12 cellular contexts compared by ENCODE assay signal in the genomic region with DNA sequence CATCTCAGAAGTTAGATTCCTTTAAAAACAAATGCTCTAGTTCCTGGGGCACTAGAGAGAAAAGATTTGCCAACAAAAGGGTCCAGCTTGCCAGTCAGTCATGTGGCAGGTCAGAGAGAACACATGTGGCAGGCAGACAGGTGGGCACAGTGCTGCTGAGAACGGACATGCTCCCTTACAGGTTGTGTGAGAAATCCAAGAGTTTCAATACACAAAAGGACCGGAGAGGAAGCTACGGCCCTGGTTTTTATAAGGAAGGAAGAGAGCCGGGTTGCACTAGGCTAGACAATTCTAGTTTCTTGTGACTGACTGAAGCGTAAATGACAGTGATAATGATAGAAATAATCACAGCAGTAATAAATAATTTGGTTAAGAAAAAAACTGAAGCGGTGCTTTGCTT. TPM values are rescaled to one million over a fixed set of nuclear protein-coding genes. Genes with fewer than 3 reads are reported as not detected.
DNase-seq lines count a peak whose midpoint lies in the region; ATAC-seq, FAIRE-seq and TF ChIP-seq lines count a peak whose summit lies in the region.
"Had no signal": no experiment of that assay in that cellular context is flagged by ENCODE, and none has a peak within 500 bp of the region (broad histone marks: within the 10 kb centered on the region; RNA-seq: fewer than 3 reads in every experiment).

No MANE protein-coding gene starts in this region.

- H3K9me3 Mint-ChIP-seq in stimulated activated naive CD8-positive, alpha-beta T cell treated with anti-CD3 and anti-CD28 coated beads, Interleukin-15, Interleukin-2, amounts not matched to agents 100 ng/mL and 50 ng/mL, for 24 hours, result no peaks in the 10 kb centered on the region
- peaks cover 0 to 1% (median 0%) of the 10 kb centered on the region in 7 donors for H3K9me3 Mint-ChIP-seq in naive B cell

- TF ChIP-seq POLR2A in H54 (IDR thresholded peaks at IDR 0.05; ENCODE audit: low read depth, low read length), result no peak

- H3K4me1 ChIP-seq in mammary epithelial cell (ENCODE audit: insufficient read depth, low read length), result peaks cover 73% of the 10 kb centered on the region

- H3K4me3 ChIP-seq in mammary epithelial cell (replicated peaks in 1 of 3; ENCODE audit: insufficient read depth in 1 of 3, low read depth in 2 of 3, low read length in 3 of 3), result no peak overlapping the region
- H3K4me3 ChIP-seq: mucosa of descending colon had no signal

- H3K79me2 ChIP-seq in mammary epithelial cell (ENCODE audit: insufficient read depth, low read length), result peaks cover 97% of the 10 kb centered on the region

- peak overlapping the region; percentile 62 for H3K4me2 ChIP-seq in mammary epithelial cell (ENCODE audit: insufficient read depth, low read depth, low read length)

- no peaks in the 10 kb centered on the region for H3K27me3 Mint-ChIP-seq in stimulated activated naive CD8-positive, alpha-beta T cell treated with anti-CD3 and anti-CD28 coated beads, Interleukin-15, Interleukin-2, amounts not matched to agents 100 ng/mL and 50 ng/mL, for 24 hours
- H3K27me3 Mint-ChIP-seq in naive B cell, result no peaks in the 10 kb centered on the region

- no peaks in the 10 kb centered on the region for H3K27me3 ChIP-seq in mammary epithelial cell (ENCODE audit: insufficient read depth, low read length)

- dilution Hi-C loops in mammary epithelial cell (cut with HindIII; ENCODE audit: low sequenced_read_pairs), result no loop called here

- no peaks in the 10 kb centered on the region for H3K9me3 ChIP-seq in mammary epithelial cell (replicated peaks; ENCODE audit: insufficient read depth, low read length)
- H3K9me3 ChIP-seq: mucosa of descending colon had no signal

- no peak for TF ChIP-seq CTCF in mammary epithelial cell (conservative IDR thresholded peaks at IDR 0.05 in 1 of 2, IDR thresholded peaks at IDR 0.05 in 1 of 2; ENCODE audit: extremely low read depth in 1 of 2, insufficient read depth in 1 of 2, low read depth in 1 of 2, low read length in 2 of 2)

- H3K36me3 ChIP-seq in mammary epithelial cell (ENCODE audit: insufficient read depth, low read length), result peaks cover 9% of the 10 kb centered on the region

- no TSS peak for BruUV-seq in mammary epithelial cell (replicated peaks; lab: Mats Ljungman, UMichigan)

- peak overlapping the region; percentile 16 for H3K9ac ChIP-seq in mammary epithelial cell (ENCODE audit: insufficient read depth, low read length)

- H2AFZ ChIP-seq in mammary epithelial cell (ENCODE audit: low read depth, low read length), result no peak overlapping the region

- peak overlapping the region; percentile 70 for H3K27ac Mint-ChIP-seq in stimulated activated naive CD8-positive, alpha-beta T cell treated with anti-CD3 and anti-CD28 coated beads, Interleukin-15, Interleukin-2, amounts not matched to agents 100 ng/mL and 50 ng/mL, for 24 hours
- peak overlapping the region; percentile 70 to 97 (median 89) for H3K27ac Mint-ChIP-seq in naive B cell

- peak overlapping the region; percentile 15 for H3K4me3 Mint-ChIP-seq in stimulated activated naive CD8-positive, alpha-beta T cell treated with anti-CD3 and anti-CD28 coated beads, Interleukin-15, Interleukin-2, amounts not matched to agents 100 ng/mL and 50 ng/mL, for 24 hours
- peak overlapping the region; percentile 3 to 80 (median 65) for H3K4me3 Mint-ChIP-seq in naive B cell

- peaks cover 39% of the 10 kb centered on the region for H3K36me3 Mint-ChIP-seq in stimulated activated naive CD8-positive, alpha-beta T cell treated with anti-CD3 and anti-CD28 coated beads, Interleukin-15, Interleukin-2, amounts not matched to agents 100 ng/mL and 50 ng/mL, for 24 hours (ENCODE audit: low read depth)
- H3K36me3 Mint-ChIP-seq in naive B cell, result peaks cover 3 to 4% of the 10 kb centered on the region in 2 donors

- no peak for FAIRE-seq in H54 (lab: Jason Lieb, UNC)

- peaks cover 95% of the 10 kb centered on the region for H3K4me1 Mint-ChIP-seq in stimulated activated naive CD8-positive, alpha-beta T cell treated with anti-CD3 and anti-CD28 coated beads, Interleukin-15, Interleukin-2, amounts not matched to agents 100 ng/mL and 50 ng/mL, for 24 hours (ENCODE audit: low read depth)
- H3K4me1 Mint-ChIP-seq in naive B cell, result peaks cover 68 to 93% (median 79%) of the 10 kb centered on the region in 3 donors

- H4K20me1 ChIP-seq in mammary epithelial cell (ENCODE audit: insufficient read depth, low read length), result no peaks in the 10 kb centered on the region

- no peak for DNase-seq in stimulated activated naive CD8-positive, alpha-beta T cell treated with anti-CD3 and anti-CD28 coated beads, Interleukin-15, Interleukin-2, amounts not matched to agents 100 U/mL and 50 U/mL, for 24 hours
- DNase-seq in mammary epithelial cell (no peak), naive B cell (no peak), NCI-H2227 (lab: John Stamatoyannopoulos, UW; ENCODE audit: unreplicated experiment) (no peak), H54 (ENCODE audit: insufficient read length, low spot score) (no peak), NCI-H187 treated with DMSO at 0.1 percent for 48 hours (lab: John Stamatoyannopoulos, UW) (no peak)
- DNase-seq: activated CD4-positive, alpha-beta T cell treated with anti-CD3 and anti-CD28 coated beads, Interleukin-2, amount 50 U/mL, for 4 hours; NCI-H82 had no signal

- WGBS in mammary epithelial cell (ENCODE audit: low coverage, missing lambda C conversion rate), result 43% methylated on average over 6 of the region's 6 CpGs

- intact Hi-C loops in mammary epithelial cell (cut with micrococcal nuclease), result loop anchor here (5.0 kb wide), 2 partner anchors 224 to 241 kb away; no protein-coding TSS in a partner anchor

- in situ Hi-C loops in mammary epithelial cell (cut with MboI; ENCODE audit: low sequenced_read_pairs in 2 of 2), result loop anchor here in 1 of 2 donors (10.0 kb wide), 1 partner anchor 238 kb away; no protein-coding TSS in a partner anchor

- no peak for ATAC-seq in stimulated activated naive CD8-positive, alpha-beta T cell treated with anti-CD3 and anti-CD28 coated beads, Interleukin-15, Interleukin-2, amounts not matched to agents 100 U/mL and 50 U/mL, for 24 hours
- ATAC-seq in naive B cell (ENCODE audit: low read depth in 2 of 2), result peak; percentile 11
- no peak for ATAC-seq in HG03439 (IDR thresholded peaks at IDR 0.05; ENCODE audit: unreplicated experiment)

- peak overlapping the region; percentile 85 for H3K27ac ChIP-seq in mammary epithelial cell (ENCODE audit: insufficient read depth, low read depth, low read length)
- H3K27ac ChIP-seq: HL-60 had no signal

- CTCF ChIA-PET in mammary epithelial cell (lab: Charles Lee; ENCODE audit: low non-redundant PET), result no interaction called here

RNA-seq across cellular contexts. Expression of gene CDC42EP3, which starts 18.3 kb away (rescaled TPM):
- total RNA-seq in mammary epithelial cell, result 100 to 1,000 TPM in 1 of 2 donors, 10 to 100 TPM in 1; 96.7 to 276 TPM
- polyA plus RNA-seq in mammary epithelial cell, result 84.4 TPM
- 192 TPM for polyA minus RNA-seq in mammary epithelial cell
- 10 to 100 TPM in 4 of 6 donors, 1 to 10 TPM in 2; 4.5 to 24.5 (median 12.1) TPM for polyA plus RNA-seq in naive B cell (ENCODE audit: low read depth in 6 of 6)

Comparison
In these comparisons a context has a peak if more than half of its experiments do, and no peak if none do; other contexts are left out.
1. ATAC-seq: peak in naive B cell (2 of 2); none in stimulated activated naive CD8-positive, alpha-beta T cell treated with anti-CD3 and anti-CD28 coated beads, Interleukin-15, Interleukin-2, amounts not matched to agents 100 U/mL and 50 U/mL, for 24 hours (single experiment) and HG03439 (single experiment).